Comparison of ENCODE assay signal across 8 cellular contexts in genomic region chr5:138077064-138077696, GRCh38. TPM values are rescaled to one million over a fixed set of nuclear protein-coding genes. Genes with fewer than 3 reads are reported as not detected.
DNase-seq lines count a peak whose midpoint lies in the region; ATAC-seq and TF ChIP-seq lines count a peak whose summit lies in the region.

No MANE protein-coding gene starts in this region.

- no peaks in the 10 kb centered on the region for H4K20me1 ChIP-seq in Karpas-422 (ENCODE audit: insufficient read depth, low read depth, low read length)

- H3K79me2 ChIP-seq in Karpas-422 (ENCODE audit: low read length) = no peaks in the 10 kb centered on the region

- H2AFZ ChIP-seq in Karpas-422 (ENCODE audit: low read length) = no peak overlapping the region

- H3K9ac ChIP-seq in Karpas-422 (ENCODE audit: low read length) = no peak overlapping the region

- H3K36me3 ChIP-seq in Karpas-422 (ENCODE audit: insufficient read depth, low read length) = no peaks in the 10 kb centered on the region
- H3K36me3 ChIP-seq in SJSA1 = no peaks in the 10 kb centered on the region
- H3K36me3 ChIP-seq in right atrium auricular region = no peaks in the 10 kb centered on the region
- H3K36me3 ChIP-seq in gastrocnemius medialis = no peaks in the 10 kb centered on the region

- H3K4me1 ChIP-seq in Karpas-422 (ENCODE audit: low read length) = peaks cover 4% of the 10 kb centered on the region
- H3K4me1 ChIP-seq in SJSA1 (replicated peaks) = no peaks in the 10 kb centered on the region
- H3K4me1 ChIP-seq in right atrium auricular region = no peaks in the 10 kb centered on the region
- no peaks in the 10 kb centered on the region for H3K4me1 ChIP-seq in gastrocnemius medialis

- H3K27ac ChIP-seq in Karpas-422 (ENCODE audit: low read length) (no peak overlapping the region), SJSA1 (no peak overlapping the region), right atrium auricular region (no peak overlapping the region), gastrocnemius medialis (no peak overlapping the region)

- H3K4me3 ChIP-seq in Karpas-422 (ENCODE audit: low read length) (no peak overlapping the region), SJSA1 (no peak overlapping the region), right atrium auricular region (no peak overlapping the region), gastrocnemius medialis (no peak overlapping the region)

- H3K9me2 ChIP-seq in Karpas-422 (replicated peaks; ENCODE audit: insufficient read depth, low read length) = no peaks in the 10 kb centered on the region

- DNase-seq in EH (ENCODE audit: low read depth) (peak; percentile 72), Karpas-422 (peak; percentile 83), SJSA1 (ENCODE audit: low read depth in 1 of 2, low spot score in 2 of 2) (peak; percentile 53 to 64), amniotic stem cell (lab: John Stamatoyannopoulos, UW) (peak; percentile 43), right atrium auricular region (ENCODE audit: low spot score) (no peak), gastrocnemius medialis (peak; percentile 6 to 33)

- no peak overlapping the region for H3K4me2 ChIP-seq in Karpas-422 (ENCODE audit: low read depth, low read length, poor library complexity, severe bottlenecking)

- no peak for TF ChIP-seq POLR2A in gastrocnemius medialis (IDR thresholded peaks at IDR 0.05)

- peak; percentile 47 to 62 for ATAC-seq in gastrocnemius medialis
- ATAC-seq in HG02588 (IDR thresholded peaks at IDR 0.05; ENCODE audit: unreplicated experiment) = no peak
- ATAC-seq in GM18502 (IDR thresholded peaks at IDR 0.05; ENCODE audit: poor library complexity, unreplicated experiment) = no peak

- H3K9me3 ChIP-seq in Karpas-422 (ENCODE audit: low read length) (no peaks in the 10 kb centered on the region), SJSA1 (replicated peaks) (no peaks in the 10 kb centered on the region), right atrium auricular region (no peaks in the 10 kb centered on the region), gastrocnemius medialis (no peaks in the 10 kb centered on the region)

- TF ChIP-seq CTCF in right atrium auricular region (IDR thresholded peaks at IDR 0.05) = peak; percentile 82 to 83
- peak; percentile 36 to 78 (median 64) for TF ChIP-seq CTCF in gastrocnemius medialis (IDR thresholded peaks at IDR 0.05 in 4 of 5, conservative IDR thresholded peaks at IDR 0.05 in 1 of 5)

- intact Hi-C loops in gastrocnemius medialis (cut with DNase I; ENCODE audit: low total_unique reads) = loop anchor here (1.0 kb wide), 1 partner anchor 56 kb away; no protein-coding TSS in a partner anchor

- H3K27me3 ChIP-seq in Karpas-422 (ENCODE audit: low read length) (no peaks in the 10 kb centered on the region), SJSA1 (replicated peaks) (peaks cover 14% of the 10 kb centered on the region; the same call in 1 of the 2 replicates), right atrium auricular region (no peaks in the 10 kb centered on the region), gastrocnemius medialis (no peaks in the 10 kb centered on the region)

- in situ Hi-C loops in gastrocnemius medialis (cut with MboI; ENCODE audit: low sequenced_read_pairs in 4 of 4) = no loop called here

RNA-seq across cellular contexts. Expression of gene WNT8A, which starts 6.7 kb away (rescaled TPM):
- total RNA-seq in Karpas-422 (2014; rRNA removed; shearing (Covaris generic); ENCODE audit: low replicate concordance) = not detected in 2 replicates
- total RNA-seq in SJSA1 (2014; rRNA removed; shearing (Covaris generic)) = not detected in 2 replicates
- total RNA-seq in right atrium auricular region = not detected
- under 1 TPM in 1 of 4 donors, not detected in 3; 0.51 TPM for total RNA-seq in gastrocnemius medialis

RNA-seq across cellular contexts. Expression of gene FAM13B, which starts 44.3 kb away (rescaled TPM):
- total RNA-seq in Karpas-422 (2014; rRNA removed; shearing (Covaris generic); ENCODE audit: low replicate concordance) = 16.9 and 23.2 TPM in 2 replicates
- 21.6 and 32.7 TPM in 2 replicates for total RNA-seq in SJSA1 (2014; rRNA removed; shearing (Covaris generic))
- 10 to 100 TPM; 35.9 to 37.1 TPM for total RNA-seq in right atrium auricular region
- 1 to 10 TPM; 3.4 to 7.9 (median 4.1) TPM for total RNA-seq in gastrocnemius medialis

Comparison
In these comparisons a context has a peak if more than half of its experiments do, and no peak if none do; other contexts are left out.
1. ATAC-seq: peak in gastrocnemius medialis (2 of 2); none in HG02588 (single experiment) and GM18502 (single experiment).